ENCODE assay signal across 13 cellular contexts in genomic region chr5:170389250-170389902, GRCh38. TPM values are rescaled to one million over a fixed set of nuclear protein-coding genes. Genes with fewer than 3 reads are reported as not detected.
DNase-seq lines count a peak whose midpoint lies in the region; ATAC-seq and TF ChIP-seq lines count a peak whose summit lies in the region.
"Had no signal": no experiment of that assay in that cellular context is flagged by ENCODE, and none has a peak within 500 bp of the region (broad histone marks: within the 10 kb centered on the region; RNA-seq: fewer than 3 reads in every experiment).

A gene with protein sequence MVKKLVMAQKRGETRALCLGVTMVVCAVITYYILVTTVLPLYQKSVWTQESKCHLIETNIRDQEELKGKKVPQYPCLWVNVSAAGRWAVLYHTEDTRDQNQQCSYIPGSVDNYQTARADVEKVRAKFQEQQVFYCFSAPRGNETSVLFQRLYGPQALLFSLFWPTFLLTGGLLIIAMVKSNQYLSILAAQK (minus strand): TSS chr5:170389367. CDS start chr5:170385447, 3,920 bp downstream.

- peak within 1 kb of the TSS; percentile 56 for H2BK5ac ChIP-seq in neuronal stem cell (ENCODE audit: low read length)

- H4K91ac ChIP-seq in neuronal stem cell (ENCODE audit: low read depth, low read length, poor library complexity): no peak within 1 kb of the TSS

- peak within 1 kb of the TSS; percentile 6; the same call in 1 of the 2 replicates for H3K4me3 ChIP-seq in AG04449 (ENCODE audit: low read depth, low read length)
- no peak within 1 kb of the TSS for H3K4me3 ChIP-seq in HUES6 (ENCODE audit: low read depth, low read length)
- peak within 1 kb of the TSS; percentile 66 to 78 for H3K4me3 ChIP-seq in gastroesophageal sphincter
- H3K4me3 ChIP-seq in neuronal stem cell (ENCODE audit: low read length in 2 of 2): no peak within 1 kb of the TSS

- H3K9me3 ChIP-seq in HUES6 (ENCODE audit: control insufficient read depth, insufficient read depth, low read depth, low read length) (no peaks in the 10 kb centered on the region), gastroesophageal sphincter (no peaks in the 10 kb centered on the region), neuronal stem cell (replicated peaks in 1 of 2; ENCODE audit: control insufficient read depth in 2 of 2, insufficient read depth in 1 of 2, low read depth in 1 of 2, low read length in 2 of 2) (no peaks in the 10 kb centered on the region)

- WGBS in gastroesophageal sphincter (ENCODE audit: low coverage in 1 of 2), 2 donors: 11 to 19% methylated on average over 3 to 6 of the region's 11 CpGs
- no CpG with 5 or more reads among the region's 11 CpGs for WGBS in neuronal stem cell (ENCODE audit: extremely low coverage in 2 of 2, insufficient read length in 2 of 2, insufficient replicate concordance in 1 of 2), 2 donors

- POLR2A ChIA-PET in AG04449 (lab: Yijun Ruan, JAX): no interaction called here

- no peak within 1 kb of the TSS for H4K8ac ChIP-seq in neuronal stem cell (ENCODE audit: low read depth, low read length)

- H3K36me3 ChIP-seq in HUES6 (ENCODE audit: control insufficient read depth, insufficient read depth, low read length): no peaks in the 10 kb centered on the region
- H3K36me3 ChIP-seq in gastroesophageal sphincter: peaks cover 0 to 11% of the 10 kb centered on the region in 2 donors
- H3K36me3 ChIP-seq in neuronal stem cell (replicated peaks in 1 of 2; ENCODE audit: control insufficient read depth in 2 of 2, insufficient read depth in 2 of 2, low read length in 2 of 2): no peaks in the 10 kb centered on the region

- peak within 1 kb of the TSS; percentile 59 for H2AFZ ChIP-seq in neuronal stem cell (ENCODE audit: low read length)

- no peak within 1 kb of the TSS for H2BK120ac ChIP-seq in neuronal stem cell (ENCODE audit: low read depth, low read length)

- H3K14ac ChIP-seq in neuronal stem cell (ENCODE audit: low read length): no peak within 1 kb of the TSS

- H2AK5ac ChIP-seq in neuronal stem cell (ENCODE audit: low read depth, low read length): no peak within 1 kb of the TSS

- H3K79me1 ChIP-seq in neuronal stem cell (ENCODE audit: low read depth, low read length): no peaks in the 10 kb centered on the region

- CTCF ChIA-PET in AG04449 (lab: Yijun Ruan, JAX): no interaction called here

- peak within 1 kb of the TSS; percentile 80 for H3K18ac ChIP-seq in neuronal stem cell (ENCODE audit: low read length)

- no peak within 1 kb of the TSS for H2BK15ac ChIP-seq in neuronal stem cell (ENCODE audit: low read length)

- peak within 1 kb of the TSS; percentile 62 for H3K9ac ChIP-seq in HUES6 (ENCODE audit: low read length)
- no peak within 1 kb of the TSS for H3K9ac ChIP-seq in neuronal stem cell (ENCODE audit: low read depth, low read length, poor library complexity)

- H3K4ac ChIP-seq in neuronal stem cell (ENCODE audit: low read length): peak within 1 kb of the TSS; percentile 31

- H3K4me1 ChIP-seq in HUES6 (ENCODE audit: control insufficient read depth, insufficient read depth, low read length) (peaks cover 50% of the 10 kb centered on the region), gastroesophageal sphincter (peaks cover 2 to 72% (median 2%) of the 10 kb centered on the region in 3 donors), neuronal stem cell (ENCODE audit: control insufficient read depth in 2 of 2, insufficient read depth in 1 of 2, low read depth in 1 of 2, low read length in 2 of 2) (peaks cover 0 to 9% of the 10 kb centered on the region in 2 donors)

- H3K27me3 ChIP-seq in HUES6 (ENCODE audit: control insufficient read depth, insufficient read depth, low read length) (no peaks in the 10 kb centered on the region), gastroesophageal sphincter (no peaks in the 10 kb centered on the region), neuronal stem cell (ENCODE audit: control insufficient read depth in 3 of 3, insufficient read depth in 3 of 3, low read depth in 1 of 3, low read length in 3 of 3) (no peaks in the 10 kb centered on the region)

- H3K27ac ChIP-seq in HUES6 (ENCODE audit: low read depth, low read length) (no peak within 1 kb of the TSS), gastroesophageal sphincter (peak within 1 kb of the TSS; percentile 92 to 95 (median 93)), neuronal stem cell (replicated peaks; ENCODE audit: low read length) (no peak within 1 kb of the TSS)

- peak; percentile 89 for ATAC-seq in gastroesophageal sphincter
- ATAC-seq in GM19351 (IDR thresholded peaks at IDR 0.05; ENCODE audit: unreplicated experiment): no peak
- no peak for ATAC-seq in GM19035 (IDR thresholded peaks at IDR 0.05; ENCODE audit: unreplicated experiment)
- ATAC-seq: activated CD4-positive, alpha-beta T cell treated with anti-CD3 and anti-CD28 coated beads for 36 hours; activated naive CD8-positive, alpha-beta T cell treated with anti-CD3 and anti-CD28 coated beads, Interleukin-2, amount 50 U/mL, for 24 hours; esophagus mucosa had no signal

- H2BK12ac ChIP-seq in neuronal stem cell (ENCODE audit: low read length): no peak within 1 kb of the TSS

- DNase-seq in AG04449 (ENCODE audit: low read depth, low spot score) (no peak), neuronal stem cell (ENCODE audit: low spot score) (no peak), NCI-H526 treated with DMSO at 0.1 percent for 48 hours (lab: John Stamatoyannopoulos, UW) (no peak)
- DNase-seq in activated T-cell treated with anti-CD3 and anti-CD28 coated beads, Interleukin-2, amount 50 U/mL, for 1 hour: no peak
- DNase-seq: activated CD4-positive, alpha-beta T cell treated with anti-CD3 and anti-CD28 coated beads for 36 hours; activated naive CD8-positive, alpha-beta T cell treated with anti-CD3 and anti-CD28 coated beads, Interleukin-2, amount 50 U/mL, for 24 hours; NCI-H1417 treated with DMSO at 0.1 percent for 48 hours had no signal

- H3K4me2 ChIP-seq in neuronal stem cell (ENCODE audit: insufficient read depth, low read length, poor library complexity, severe bottlenecking): no peak within 1 kb of the TSS

- TF ChIP-seq CTCF in AG04449 (IDR thresholded peaks at IDR 0.05; ENCODE audit: insufficient read depth, low read length, missing control alignments) (no peak), gastroesophageal sphincter (IDR thresholded peaks at IDR 0.05) (no peak)

- H3K23ac ChIP-seq in neuronal stem cell (ENCODE audit: low read depth, low read length, poor library complexity): no peak within 1 kb of the TSS

- TF ChIP-seq EP300 in gastroesophageal sphincter (IDR thresholded peaks at IDR 0.05): no peak

- peak in 1 of 2 donors; percentile 5 for TF ChIP-seq POLR2A in gastroesophageal sphincter (IDR thresholded peaks at IDR 0.05)

RNA-seq across cellular contexts. Expression of the gene that starts here (rescaled TPM):
- total RNA-seq in gastroesophageal sphincter: 10 to 100 TPM; 38.0 to 78.3 (median 66.6) TPM
- polyA plus RNA-seq in neuronal stem cell (2013, experiment 1 of 2): 0.10 TPM
- 0.07 TPM for polyA plus RNA-seq in neuronal stem cell (2013, experiment 2 of 2)
- total RNA-seq: activated CD4-positive, alpha-beta T cell treated with anti-CD3 and anti-CD28 coated beads for 36 hours; lung microvascular endothelial cell had no signal

Comparison
In these comparisons a context has a peak if more than half of its experiments do, and no peak if none do; other contexts are left out.
1. H3K4me3 ChIP-seq: peak in AG04449 (single experiment) and gastroesophageal sphincter (2 of 2); none in HUES6 (single experiment) and neuronal stem cell (0 of 2).
2. H3K27ac ChIP-seq: peak in gastroesophageal sphincter (4 of 4); none in HUES6 (single experiment) and neuronal stem cell (single experiment).